2 cellular contexts compared by ENCODE assay signal in genomic region chr17:82033359-82034085, GRCh38.
TF ChIP-seq lines count a peak whose summit lies in the region.

No MANE protein-coding gene starts in this region.

TF ChIP-seq in IMR-90, 13 proteins besides CTCF, POLR2A, EP300 and RAD21:
- TF ChIP-seq MAFK (IDR thresholded peaks at IDR 0.05; ENCODE audit: low read depth, low read length) (no peak), MAZ (IDR thresholded peaks at IDR 0.05; ENCODE audit: borderline replicate concordance, low read depth, low read length) (no peak), NFE2L2 (IDR thresholded peaks at IDR 0.05; ENCODE audit: low read depth, low read length) (no peak), ELK1 (IDR thresholded peaks at IDR 0.05; ENCODE audit: borderline replicate concordance, low read depth, low read length) (no peak), RFX5 (IDR thresholded peaks at IDR 0.05; ENCODE audit: low read depth, low read length) (no peak), SMC3 (IDR thresholded peaks at IDR 0.05; ENCODE audit: low read depth, low read length) (no peak), CHD1 (IDR thresholded peaks at IDR 0.05; ENCODE audit: low read depth, low read length) (no peak), BHLHE40 (IDR thresholded peaks at IDR 0.05; ENCODE audit: low read depth, low read length) (no peak)
TF ChIP-seq in IMR-90: peak in this region for 0.

TF ChIP-seq in endothelial cell of umbilical vein, 7 proteins besides CTCF, POLR2A, EP300 and RAD21:
- no peak for TF ChIP-seq MYC (IDR thresholded peaks at IDR 0.05; ENCODE audit: low read depth, low read length)
- TF ChIP-seq FOS (IDR thresholded peaks at IDR 0.05; ENCODE audit: borderline replicate concordance, insufficient read depth, low read length), result no peak
- TF ChIP-seq EZH2 (IDR thresholded peaks at IDR 0.05; ENCODE audit: borderline replicate concordance, low read depth, low read length, severe bottlenecking), result no peak
- TF ChIP-seq GATA2 (IDR thresholded peaks at IDR 0.05; ENCODE audit: insufficient read depth, insufficient read length, low read depth, low read length), result no peak
- TF ChIP-seq POLR2AphosphoS5 (IDR thresholded peaks at IDR 0.05; ENCODE audit: insufficient read depth, low read depth, low read length), result no peak
